8 cellular contexts compared by ENCODE assay signal in genomic region chr2:72859831-72860262, GRCh38. TPM values are rescaled to one million over a fixed set of nuclear protein-coding genes. Genes with fewer than 3 reads are reported as not detected.
DNase-seq lines count a peak whose midpoint lies in the region; ATAC-seq lines count a peak whose summit lies in the region.

No MANE protein-coding gene starts in this region.

- no peak for ATAC-seq in HG02571 (IDR thresholded peaks at IDR 0.05; ENCODE audit: unreplicated experiment)

- peaks cover 5% of the 10 kb centered on the region; the same call in 1 of the 2 replicates for H3K27me3 ChIP-seq in H7 (ENCODE audit: control insufficient read depth, insufficient read depth, low read length)

- H3K4me3 ChIP-seq in H7 (ENCODE audit: insufficient read depth, low read depth, low read length), result no peak overlapping the region

- DNase-seq in Daoy (ENCODE audit: low read depth), result peak; percentile 65
- peak; percentile 73 for DNase-seq in H7
- peak; percentile 49 for DNase-seq in NCI-H1105 (lab: John Stamatoyannopoulos, UW)
- peak; percentile 44 for DNase-seq in T-helper 9 cell
- DNase-seq in astrocyte of the hippocampus (ENCODE audit: low read depth, low spot score), result peak; percentile 81
- DNase-seq in iPS-NIHi7 (ENCODE audit: extremely low spot score), result peak; percentile 77
- DNase-seq in stimulated activated CD4-positive, alpha-beta T cell treated with anti-CD3 and anti-CD28 coated beads, Interleukin-15, amount 100 ng/mL, for 24 hours, result peak; percentile 65

- H3K36me3 ChIP-seq in H7 (replicated peaks; ENCODE audit: control insufficient read depth, insufficient read depth, low read length), result no peaks in the 10 kb centered on the region

RNA-seq across cellular contexts. Expression of gene SPR, which starts 27.4 kb away (rescaled TPM):
- 33.7 and 39.1 TPM in 2 replicates for total RNA-seq in Daoy (2014; rRNA removed; shearing (Covaris generic))
- 3.7 and 8.0 TPM in 2 replicates for total RNA-seq in H7 (2014; rRNA removed; shearing (Covaris generic))

RNA-seq across cellular contexts. Expression of gene EXOC6B, which starts 34.0 kb away (rescaled TPM):
- 7.6 and 15.7 TPM in 2 replicates for total RNA-seq in Daoy (2014; rRNA removed; shearing (Covaris generic))
- total RNA-seq in H7 (2014; rRNA removed; shearing (Covaris generic)), result 20.5 and 25.3 TPM in 2 replicates

RNA-seq across cellular contexts. Expression of gene EMX1, which starts 57.5 kb away (rescaled TPM):
- total RNA-seq in Daoy (2014; rRNA removed; shearing (Covaris generic)), result 0.06 and 0.29 TPM in 2 replicates
- total RNA-seq in H7 (2014; rRNA removed; shearing (Covaris generic)), result 0.28 and 1.6 TPM in 2 replicates
